Comparison of ENCODE assay signal across 7 cellular contexts in the genomic region with DNA sequence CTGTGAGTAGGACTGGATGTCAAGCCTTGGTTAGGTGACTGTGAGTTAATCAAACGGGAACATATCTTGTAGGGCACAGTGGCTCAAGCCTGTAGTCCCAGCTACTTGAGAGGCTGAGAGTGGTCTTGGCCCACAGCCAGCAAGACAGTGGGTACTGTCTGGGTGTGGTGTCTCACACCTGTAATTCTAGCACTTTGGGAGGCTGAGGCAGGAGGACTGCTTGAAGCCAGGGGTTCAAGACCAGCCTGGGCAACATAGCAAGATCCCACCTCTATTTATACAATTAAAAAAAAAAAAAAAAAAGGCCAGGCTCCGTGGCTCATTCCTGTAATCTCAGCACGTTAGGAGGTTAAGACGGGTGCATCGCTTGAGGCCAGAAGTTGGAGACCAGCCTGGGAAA. TPM values are rescaled to one million over a fixed set of nuclear protein-coding genes. Genes with fewer than 3 reads are reported as not detected.
"Had no signal": no experiment of that assay in that cellular context is flagged by ENCODE, and none has a peak within 500 bp of the region (broad histone marks: within the 10 kb centered on the region; RNA-seq: fewer than 3 reads in every experiment).

No MANE protein-coding gene starts in this region.

- DNase-seq: H9, HCEC 1CT, HFFc6 had no signal

- H3K27ac Mint-ChIP-seq: GM23338, HFFc6, IgD-negative memory B cell had no signal

- H3K4me3 Mint-ChIP-seq: GM23338, H9, HFFc6, IgD-negative memory B cell had no signal

- ATAC-seq: GM23338, HepG2 had no signal

- H3K27me3 Mint-ChIP-seq: IgD-negative memory B cell had no signal

- H3K9me3 Mint-ChIP-seq: GM23338, H9, HFFc6, IgD-negative memory B cell had no signal

RNA-seq across cellular contexts. Expression of a gene that starts 18.5 kb away (rescaled TPM):
- total RNA-seq: HepG2, HFFc6, HT1080 had no signal
